Comparison of ENCODE assay signal across 27 cellular contexts in the genomic region with DNA sequence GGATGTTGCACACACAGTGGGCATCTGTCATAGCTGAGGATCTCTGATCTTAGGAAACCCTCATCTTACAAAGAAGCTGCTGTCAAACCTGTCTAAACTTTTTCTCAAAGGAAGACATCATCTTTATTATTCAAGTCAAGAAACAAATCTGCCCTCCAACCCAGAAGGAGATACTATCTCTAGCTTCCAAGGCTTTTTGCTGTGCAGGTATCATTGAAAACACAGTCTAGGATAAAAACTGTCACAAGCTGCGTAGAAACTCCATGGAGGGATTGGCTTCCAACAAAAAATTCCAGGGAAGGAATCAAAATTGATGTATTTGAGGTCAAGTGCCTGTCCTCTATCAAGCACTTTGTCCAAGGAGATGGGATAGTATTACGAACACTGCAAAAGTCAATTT.
"Had no signal": no experiment of that assay in that cellular context is flagged by ENCODE, and none has a peak within 500 bp of the region (broad histone marks: within the 10 kb centered on the region; RNA-seq: fewer than 3 reads in every experiment).

No MANE protein-coding gene starts in this region.

- DNase-seq: stimulated activated CD4-positive, alpha-beta T cell treated with anti-CD3 and anti-CD28 coated beads, Interleukin-2, amount 100 ng/mL, for 48 hours; stimulated activated CD4-positive, alpha-beta T cell treated with anti-CD3 and anti-CD28 coated beads, Interleukin-4, amount 100 ng/mL, for 1 hour; stimulated activated CD4-positive, alpha-beta T cell treated with anti-CD3 and anti-CD28 coated beads, Interleukin-4, amount 100 ng/mL, for 24 hours; stimulated activated CD4-positive, alpha-beta T cell treated with anti-CD3 and anti-CD28 coated beads, Interleukin-4, amount 100 ng/mL, for 4 hours; stimulated activated CD8-positive, alpha-beta memory T cell treated with anti-CD3 and anti-CD28 coated beads, Interleukin-4, amount 100 ng/mL, for 48 hours; stimulated activated naive B cell treated with anti-CD40 and anti-IgM and Interleukin-4, amounts not matched to agents 10 μg/mL and 1 μg/mL and 100 μg/mL, for 72 hours; stimulated activated naive CD4-positive, alpha-beta T cell; stimulated activated naive CD4-positive, alpha-beta T cell treated with Interleukin-2 at 50 U/mL for 16 hours; stimulated activated naive CD8-positive, alpha-beta T cell treated with anti-CD3 and anti-CD28 coated beads, Interleukin-15, amount 100 ng/mL, for 72 hours; stimulated activated naive CD8-positive, alpha-beta T cell treated with anti-CD3 and anti-CD28 coated beads, Interleukin-15, Interleukin-2, amounts not matched to agents 100 U/mL and 50 U/mL, for 24 hours; stomach; substantia nigra; testis; thyroid gland; tibial artery; transverse colon; trophoblast cell; upper lobe of left lung; upper lobe of right lung; uterus had no signal

- ATAC-seq: stimulated activated effector memory CD8-positive, alpha-beta T cell treated with anti-CD3 and anti-CD28 coated beads, Interleukin-12 subunit alpha, Interleukin-12 subunit beta, amount 100 ng/mL, for 72 hours; stimulated activated memory B cell treated with anti-CD40 and anti-IgM and Interleukin-4, amounts not matched to agents 10 μg/mL and 1 μg/mL and 100 μg/mL, for 72 hours; stimulated activated naive B cell treated with anti-CD40 and anti-IgM and Interleukin-4, amounts not matched to agents 10 μg/mL and 1 μg/mL and 100 μg/mL, for 72 hours; stimulated activated naive CD8-positive, alpha-beta T cell treated with anti-CD3 and anti-CD28 coated beads, Interleukin-15, amount 100 ng/mL, for 72 hours; stimulated activated naive CD8-positive, alpha-beta T cell treated with anti-CD3 and anti-CD28 coated beads, Interleukin-15, Interleukin-2, amounts not matched to agents 100 U/mL and 50 U/mL, for 24 hours; upper lobe of right lung had no signal

- FAIRE-seq: urothelium cell line had no signal

- H3K9me3 ChIP-seq: stomach, suprapubic skin, testis, thoracic aorta, thyroid gland, tibial artery, transverse colon, upper lobe of left lung, upper lobe of right lung, uterus had no signal

- H3K27me3 ChIP-seq: stomach, suprapubic skin, testis, thyroid gland, tibial artery, tibial nerve, transverse colon, upper lobe of left lung, upper lobe of right lung, uterus, vagina had no signal

- H3K36me3 ChIP-seq: thoracic aorta, uterus had no signal

- H3K4me1 ChIP-seq: suprapubic skin, testis, thyroid gland, tibial artery, tibial nerve, upper lobe of left lung, upper lobe of right lung, uterus, vagina had no signal

- H3K4me3 ChIP-seq: stomach, suprapubic skin, testis, thoracic aorta, thyroid gland, tibial artery, tibial nerve, transverse colon, upper lobe of left lung, upper lobe of right lung, uterus, vagina had no signal

- H3K27ac ChIP-seq: stomach, suprapubic skin, testis, thoracic aorta, thyroid gland, tibial artery, tibial nerve, transverse colon, upper lobe of left lung, upper lobe of right lung, uterus, vagina had no signal
